8 cellular contexts compared by ENCODE assay signal in genomic region chr3:45688882-45689786, GRCh38. TPM values are rescaled to one million over a fixed set of nuclear protein-coding genes. Genes with fewer than 3 reads are reported as not detected.
A peak's percentile ranks its signal among the peaks of the same experiment; 100 is the strongest.
DNase-seq lines count a peak whose midpoint lies in the region; ATAC-seq and TF ChIP-seq lines count a peak whose summit lies in the region.

SACM1L (plus strand) TSS chr3:45689396; CDS start chr3:45689466, 70 bp downstream.

- peak within 1 kb of the TSS; percentile 75 for H3K4me3 ChIP-seq in GM06990 (replicated peaks; ENCODE audit: low read depth, low read length)
- peak within 1 kb of the TSS; percentile 72 for H3K4me3 ChIP-seq in suprapubic skin

- peak within 1 kb of the TSS; percentile 91 for H3K4me3 Mint-ChIP-seq in activated naive CD4-positive, alpha-beta T cell treated with anti-CD3 and anti-CD28 coated beads, Interleukin-2, amount 50 U/mL, for 24 hours

- TF ChIP-seq EP300 in suprapubic skin (IDR thresholded peaks at IDR 0.05), result no peak

- H3K4me1 Mint-ChIP-seq in activated naive CD4-positive, alpha-beta T cell treated with anti-CD3 and anti-CD28 coated beads, Interleukin-2, amount 50 U/mL, for 24 hours, result peaks cover 65% of the 10 kb centered on the region

- peaks cover 3% of the 10 kb centered on the region for H3K27me3 Mint-ChIP-seq in activated naive CD4-positive, alpha-beta T cell treated with anti-CD3 and anti-CD28 coated beads, Interleukin-2, amount 50 U/mL, for 24 hours

- no peaks in the 10 kb centered on the region for H3K9me3 Mint-ChIP-seq in activated naive CD4-positive, alpha-beta T cell treated with anti-CD3 and anti-CD28 coated beads, Interleukin-2, amount 50 U/mL, for 24 hours

- DNase-seq in GM06990 (ENCODE audit: extremely low read depth, insufficient read length) (peak; percentile 99), NCI-H1092 (lab: John Stamatoyannopoulos, UW) (peak; percentile 95), globus pallidus (ENCODE audit: low spot score) (peak; percentile 98), nucleus accumbens (lab: John Stamatoyannopoulos, UW) (peak; percentile 83 to 100 (median 97)), suprapubic skin (ENCODE audit: low spot score in 2 of 2) (peak; percentile 99)

- WGBS in suprapubic skin, result under 1% methylated on average over 77 of the region's 81 CpGs

- H3K27me3 ChIP-seq in GM06990 (replicated peaks; ENCODE audit: control insufficient read depth, insufficient read depth, low read length), result no peaks in the 10 kb centered on the region
- H3K27me3 ChIP-seq in suprapubic skin, result no peaks in the 10 kb centered on the region

- ATAC-seq in HG02588 (IDR thresholded peaks at IDR 0.05; ENCODE audit: unreplicated experiment) (peak; percentile 80), SK-N-SH treated with all-trans-retinoic acid at 6 μM for 48 hours (peak; percentile 91)

- peak within 1 kb of the TSS; percentile 100 for H3K27ac Mint-ChIP-seq in activated naive CD4-positive, alpha-beta T cell treated with anti-CD3 and anti-CD28 coated beads, Interleukin-2, amount 50 U/mL, for 24 hours

- peaks cover 65% of the 10 kb centered on the region for H3K4me1 ChIP-seq in suprapubic skin

- H3K27ac ChIP-seq in suprapubic skin, result peak within 1 kb of the TSS; percentile 85

- peak in 1 of 2 donors; percentile 47 for TF ChIP-seq POLR2A in suprapubic skin (IDR thresholded peaks at IDR 0.05)

- no peaks in the 10 kb centered on the region; the same call in 1 of the 2 replicates for H3K36me3 ChIP-seq in GM06990 (ENCODE audit: control insufficient read depth, insufficient read depth, low read length)
- no peaks in the 10 kb centered on the region for H3K36me3 ChIP-seq in suprapubic skin

- peaks cover 12% of the 10 kb centered on the region for H3K36me3 Mint-ChIP-seq in activated naive CD4-positive, alpha-beta T cell treated with anti-CD3 and anti-CD28 coated beads, Interleukin-2, amount 50 U/mL, for 24 hours

- no peak for TF ChIP-seq CTCF in GM06990 (IDR thresholded peaks at IDR 0.05; ENCODE audit: insufficient read depth, low read length, poor library complexity, severe bottlenecking)
- no peak for TF ChIP-seq CTCF in suprapubic skin (IDR thresholded peaks at IDR 0.05)

- no peaks in the 10 kb centered on the region for H3K9me3 ChIP-seq in suprapubic skin

TF ChIP-seq in SK-N-SH treated with all-trans-retinoic acid at 6 μM for 48 hours, 23 proteins besides CTCF, POLR2A, EP300 and RAD21:
- TF ChIP-seq GLIS3 (CRISPR knock-in tag; IDR thresholded peaks at IDR 0.05) (0 out of 2 replicates have a peak, but pooled peaks have one; percentile 51), ZNF8 (CRISPR knock-in tag; IDR thresholded peaks at IDR 0.05) (no peak), SNAI2 (CRISPR knock-in tag; IDR thresholded peaks at IDR 0.05) (no peak), ZFP3 (CRISPR knock-in tag; IDR thresholded peaks at IDR 0.05) (0 out of 2 replicates have a peak, but pooled peaks have one; percentile 46), PATZ1 (CRISPR knock-in tag; IDR thresholded peaks at IDR 0.05; ENCODE audit: borderline replicate concordance) (no peak)
TF ChIP-seq in SK-N-SH treated with all-trans-retinoic acid at 6 μM for 48 hours: peak in this region for 2.

RNA-seq across cellular contexts. Expression of gene SACM1L, which starts in this region (rescaled TPM):
- 10 to 100 TPM; 22.8 to 48.9 (median 31.2) TPM for total RNA-seq in suprapubic skin

Comparison
In these comparisons a context has a peak if more than half of its experiments do, and no peak if none do; other contexts are left out.
1. Peak in every context shown above with its lines: DNase-seq, ATAC-seq, H3K4me3 ChIP-seq and H3K27ac ChIP-seq.